ENCODE assay signal across 9 cellular contexts in genomic region chr19:39846678-39847486, GRCh38. TPM values are rescaled to one million over a fixed set of nuclear protein-coding genes. Genes with fewer than 3 reads are reported as not detected.
DNase-seq lines count a peak whose midpoint lies in the region; FAIRE-seq and TF ChIP-seq lines count a peak whose summit lies in the region.
"Had no signal": no experiment of that assay in that cellular context is flagged by ENCODE, and none has a peak within 500 bp of the region (broad histone marks: within the 10 kb centered on the region; RNA-seq: fewer than 3 reads in every experiment).

No MANE protein-coding gene starts in this region.

- H4K91ac ChIP-seq in mesenchymal stem cell (ENCODE audit: low read length): peak overlapping the region; percentile 53

- CTCF ChIA-PET in AG04450 (lab: Charles Lee): interaction anchor here (0.7 to 7.2 kb wide), 7 partner anchors 20 to 296 kb away, joined by 3 to 226 read pairs (median 4); partner anchors contain the start of gene PSMC4

- H3K4me3 ChIP-seq in AG04450 (ENCODE audit: low read depth, low read length): peak overlapping the region; percentile 92
- H3K4me3 ChIP-seq in HUES64 (ENCODE audit: low read length): peak overlapping the region; percentile 82
- H3K4me3 ChIP-seq in bronchial epithelial cell (ENCODE audit: low read depth, low read length): peak overlapping the region; percentile 95
- peak overlapping the region; percentile 41 to 96 for H3K4me3 ChIP-seq in mesenchymal stem cell (ENCODE audit: insufficient read depth in 1 of 2, low read depth in 1 of 2, low read length in 2 of 2)

- peaks cover 2% of the 10 kb centered on the region for H3K79me1 ChIP-seq in mesenchymal stem cell (replicated peaks; ENCODE audit: low read length, poor library complexity, severe bottlenecking)

- H2BK12ac ChIP-seq in mesenchymal stem cell (ENCODE audit: low read length in 2 of 2): no peak overlapping the region

- H3K4me1 ChIP-seq in HUES64 (ENCODE audit: insufficient read depth, low read length) (peaks cover 27% of the 10 kb centered on the region), mesenchymal stem cell (ENCODE audit: control insufficient read depth, insufficient read depth, low read depth, low read length) (peaks cover 16% of the 10 kb centered on the region)

- H3K9ac ChIP-seq in HUES64 (ENCODE audit: low read depth, low read length) (peak overlapping the region; percentile 55), mesenchymal stem cell (ENCODE audit: low read length) (peak overlapping the region; percentile 94)

- H2BK120ac ChIP-seq in mesenchymal stem cell (ENCODE audit: low read depth, low read length): no peak overlapping the region

- no peak for FAIRE-seq in bronchial epithelial cell (lab: Jason Lieb, UNC)
- FAIRE-seq: islet of Langerhans had no signal

- POLR2A ChIA-PET in AG04450 (lab: Yijun Ruan, JAX): interaction anchor here (0.6 to 2.7 kb wide), 2 partner anchors 13 to 39 kb away, joined by 6 to 23 read pairs; partner anchors contain the start of gene DYRK1B

- peak overlapping the region; percentile 35 to 60 for H3K4ac ChIP-seq in mesenchymal stem cell (ENCODE audit: low read depth in 1 of 2, low read length in 2 of 2)

- H3K9me3 ChIP-seq in AG04450 (ENCODE audit: control insufficient read depth, insufficient read depth, low read length) (no peaks in the 10 kb centered on the region), HUES64 (ENCODE audit: insufficient read depth, low read depth, low read length) (no peaks in the 10 kb centered on the region), mesenchymal stem cell (ENCODE audit: control insufficient read depth, low read length) (no peaks in the 10 kb centered on the region)

- H2BK5ac ChIP-seq in mesenchymal stem cell (ENCODE audit: low read depth, low read length, poor library complexity, severe bottlenecking): no peak overlapping the region

- H2AK5ac ChIP-seq in mesenchymal stem cell (ENCODE audit: low read length, severe bottlenecking): no peak overlapping the region

- no peak overlapping the region for H2BK15ac ChIP-seq in mesenchymal stem cell (ENCODE audit: low read depth, poor library complexity, severe bottlenecking)

- H3K36me3 ChIP-seq in HUES64 (ENCODE audit: insufficient read depth, low read length): no peaks in the 10 kb centered on the region
- H3K36me3 ChIP-seq in bronchial epithelial cell (ENCODE audit: control insufficient read depth, insufficient read depth, low read length): no peaks in the 10 kb centered on the region
- H3K36me3 ChIP-seq in mesenchymal stem cell (ENCODE audit: control insufficient read depth in 1 of 2, insufficient read depth in 2 of 2, low read depth in 1 of 2, low read length in 2 of 2): no peaks in the 10 kb centered on the region

- TF ChIP-seq CTCF in AG04450 (IDR thresholded peaks at IDR 0.05; ENCODE audit: low read depth, low read length) (no peak), bronchial epithelial cell (IDR thresholded peaks at IDR 0.05; ENCODE audit: insufficient read depth, low read length, severe bottlenecking) (no peak), GM20000 (IDR thresholded peaks at IDR 0.05; ENCODE audit: extremely low read depth, missing control alignments) (no peak)

- H3K14ac ChIP-seq in mesenchymal stem cell (ENCODE audit: low read length in 2 of 2): peak overlapping the region in 1 of 2 experiments; percentile 38

- H3K27me3 ChIP-seq in AG04450 (ENCODE audit: control insufficient read depth, insufficient read depth, low read length): no peaks in the 10 kb centered on the region
- H3K27me3 ChIP-seq in HUES64 (ENCODE audit: insufficient read depth, low read length): no peaks in the 10 kb centered on the region
- H3K27me3 ChIP-seq in bronchial epithelial cell (ENCODE audit: control insufficient read depth, insufficient read depth, low read length): no peaks in the 10 kb centered on the region
- H3K27me3 ChIP-seq in mesenchymal stem cell (ENCODE audit: control insufficient read depth in 1 of 2, insufficient read depth in 1 of 2, low read length in 2 of 2): peaks cover 0 to 5% of the 10 kb centered on the region in 2 experiments

- peak overlapping the region; percentile 61 to 92 for H3K18ac ChIP-seq in mesenchymal stem cell (ENCODE audit: low read depth in 1 of 2, low read length in 2 of 2)

- no peak for DNase-seq in AG04450 (ENCODE audit: low read depth, low spot score)
- DNase-seq in bronchial epithelial cell (ENCODE audit: low read depth): no peak
- no peak for DNase-seq in mesenchymal stem cell
- no peak for DNase-seq in COR-L47 (lab: John Stamatoyannopoulos, UW)
- DNase-seq in NCI-H1417 treated with DMSO at 0.1 percent for 48 hours (lab: John Stamatoyannopoulos, UW): no peak
- no peak for DNase-seq in stimulated activated CD4-positive, alpha-beta T cell treated with anti-CD3 and anti-CD28 coated beads, Interleukin-2, amount 100 ng/mL, for 48 hours
- no peak for DNase-seq in GM20000 (ENCODE audit: low spot score)

- H3K23ac ChIP-seq in mesenchymal stem cell (ENCODE audit: low read length in 2 of 2): no peak overlapping the region

- 60% methylated on average over 12 of the region's 12 CpGs for WGBS in HUES64
- WGBS in mesenchymal stem cell: 52% methylated on average over 10 of the region's 12 CpGs

- H4K8ac ChIP-seq in mesenchymal stem cell (ENCODE audit: low read length): peak overlapping the region; percentile 95

- H3K27ac ChIP-seq in AG04450 (ENCODE audit: low read depth, low read length): peak overlapping the region; percentile 77
- H3K27ac ChIP-seq in HUES64 (ENCODE audit: low read depth, low read length): peak overlapping the region; percentile 70
- peak overlapping the region; percentile 65 for H3K27ac ChIP-seq in mesenchymal stem cell (ENCODE audit: low read length, poor library complexity, severe bottlenecking)

- peak overlapping the region; percentile 75 for H3K4me2 ChIP-seq in mesenchymal stem cell (ENCODE audit: low read length, poor library complexity, severe bottlenecking)

- peak overlapping the region; percentile 36 for H2AFZ ChIP-seq in mesenchymal stem cell (ENCODE audit: low read depth, low read length)

RNA-seq across cellular contexts. Expression of gene FBL, which starts 0.7 kb away (rescaled TPM):
- 256 and 329 TPM in 2 replicates for polyA plus RNA-seq in AG04450 (2011; rRNA removed)
- polyA minus RNA-seq in AG04450 (2011; rRNA and poly(A)+ RNA removed): 207 and 275 TPM in 2 replicates
- polyA plus RNA-seq in HUES64 (2013, experiment 1 of 2): 368 TPM
- 378 TPM for polyA plus RNA-seq in HUES64 (2013, experiment 2 of 2)
- 216 and 500 TPM in 2 replicates for total RNA-seq in bronchial epithelial cell
- polyA plus RNA-seq in mesenchymal stem cell (2013, experiment 1 of 2): 147 TPM
- polyA plus RNA-seq in mesenchymal stem cell (2013, experiment 2 of 2): 134 TPM

RNA-seq across cellular contexts. Expression of gene DYRK1B, which starts 12.9 kb away (rescaled TPM):
- polyA plus RNA-seq in AG04450 (2011; rRNA removed): 7.2 and 9.2 TPM in 2 replicates
- 22.5 and 22.7 TPM in 2 replicates for polyA minus RNA-seq in AG04450 (2011; rRNA and poly(A)+ RNA removed)
- polyA plus RNA-seq in HUES64 (2013, experiment 1 of 2): 9.5 TPM
- polyA plus RNA-seq in HUES64 (2013, experiment 2 of 2): 12.9 TPM
- total RNA-seq in bronchial epithelial cell: 3.2 and 5.8 TPM in 2 replicates
- polyA plus RNA-seq in mesenchymal stem cell (2013, experiment 1 of 2): 27.9 TPM
- 27.0 TPM for polyA plus RNA-seq in mesenchymal stem cell (2013, experiment 2 of 2)
